7 cellular contexts compared by ENCODE assay signal in the genomic region with DNA sequence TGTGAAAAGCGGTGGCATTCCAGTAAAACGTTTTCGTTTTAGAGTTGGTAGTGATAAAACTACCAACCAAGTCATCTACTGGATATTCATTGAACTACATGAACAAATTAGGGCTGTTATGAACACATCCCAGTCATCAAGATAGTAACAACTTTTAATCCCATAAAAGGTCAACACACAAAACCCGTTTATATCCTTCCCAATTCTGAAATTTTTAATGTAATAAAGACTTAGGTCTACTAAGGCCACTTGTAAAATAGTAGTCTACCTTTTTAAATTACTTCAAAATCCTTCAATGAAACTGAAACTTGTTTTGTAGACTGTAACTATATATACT. TPM values are rescaled to one million over a fixed set of nuclear protein-coding genes. Genes with fewer than 3 reads are reported as not detected.
DNase-seq lines count a peak whose midpoint lies in the region; FAIRE-seq and TF ChIP-seq lines count a peak whose summit lies in the region.

No MANE protein-coding gene starts in this region.

- DNase-seq in HAP-1 (ENCODE audit: low spot score in 2 of 2) (no peak), SK-N-MC (ENCODE audit: low read depth, low spot score) (no peak), fibroblast of mammary gland (ENCODE audit: low read depth) (peak; percentile 6), small intestine (peak; percentile 12), NCI-H2171 treated with DMSO at 0.1 percent for 48 hours (lab: John Stamatoyannopoulos, UW) (no peak), UCSD-AML1 (lab: John Stamatoyannopoulos, UW; ENCODE audit: unreplicated experiment) (no peak)
- no peak for DNase-seq in stimulated activated CD4-positive, alpha-beta T cell treated with anti-CD3 and anti-CD28 coated beads, Interleukin-12 subunit alpha, Interleukin-12 subunit beta, amount 100 ng/mL, for 4 hours

- no peaks in the 10 kb centered on the region for H3K27me3 ChIP-seq in HAP-1 (ENCODE audit: low read depth)
- H3K27me3 ChIP-seq in small intestine (ENCODE audit: control insufficient read depth in 2 of 2, insufficient read depth in 2 of 2, low read length in 2 of 2), result no peaks in the 10 kb centered on the region

- 10 to 41% (median 23%) methylated on average over 4 of the region's 4 CpGs for WGBS in small intestine, 3 donors

- no peak for TF ChIP-seq CTCF in fibroblast of mammary gland (conservative IDR thresholded peaks at IDR 0.05; ENCODE audit: control insufficient read depth, insufficient read depth, low read depth, low read length)

- H3K27ac ChIP-seq in SK-N-MC, result no peak overlapping the region
- H3K27ac ChIP-seq in small intestine (ENCODE audit: low read depth in 1 of 2, low read length in 1 of 2), result no peak overlapping the region

- peak overlapping the region; percentile 90 for H3K9ac ChIP-seq in SK-N-MC (ENCODE audit: insufficient read length)

- H3K36me3 ChIP-seq in HAP-1 (replicated peaks) (peaks cover 19% of the 10 kb centered on the region), SK-N-MC (ENCODE audit: insufficient read depth, low read length) (peaks cover 12% of the 10 kb centered on the region), small intestine (ENCODE audit: control insufficient read depth in 2 of 2, insufficient read depth in 2 of 2, low read length in 2 of 2) (peaks cover 0 to 2% of the 10 kb centered on the region in 2 donors)

- H3K9me3 ChIP-seq in HAP-1 (no peaks in the 10 kb centered on the region), SK-N-MC (ENCODE audit: low read depth, low read length) (no peaks in the 10 kb centered on the region), small intestine (ENCODE audit: control insufficient read depth, low read depth) (no peaks in the 10 kb centered on the region)

- in situ Hi-C loops in HAP-1 (cut with MboI; ENCODE audit: low sequenced_read_pairs), result no loop called here

- H3K4me3 ChIP-seq in HAP-1 (peak overlapping the region; percentile 72), SK-N-MC (peak overlapping the region; percentile 89), fibroblast of mammary gland (ENCODE audit: control insufficient read depth, low read depth, low read length) (peak overlapping the region; percentile 93), small intestine (ENCODE audit: low read depth in 1 of 2, low read length in 2 of 2) (peak overlapping the region in 1 of 2 donors; percentile 68)

- no peak for FAIRE-seq in small intestine (lab: Jason Lieb, UNC)

- peaks cover 14% of the 10 kb centered on the region for H3K4me1 ChIP-seq in HAP-1
- peaks cover 0 to 2% of the 10 kb centered on the region in 2 donors for H3K4me1 ChIP-seq in small intestine (ENCODE audit: control insufficient read depth in 2 of 2, insufficient read depth in 1 of 2, low read depth in 1 of 2, low read length in 1 of 2)

RNA-seq across cellular contexts. Expression of gene ATAD1, which starts 1.2 kb away (rescaled TPM):
- polyA plus RNA-seq in small intestine, result 10 to 100 TPM in 1 of 3 donors, 1 to 10 TPM in 2; 5.1 to 17.5 (median 5.4) TPM

RNA-seq across cellular contexts. Expression of gene KLLN, which starts 46.5 kb away (rescaled TPM):
- under 1 TPM in 2 of 3 donors, not detected in 1; 0.27 to 0.55 TPM for polyA plus RNA-seq in small intestine

RNA-seq across cellular contexts. Expression of gene PTEN, which starts 46.6 kb away (rescaled TPM):
- 10 to 100 TPM; 18.8 to 30.5 (median 24.8) TPM for polyA plus RNA-seq in small intestine

Comparison
In these comparisons a context has a peak if more than half of its experiments do, and no peak if none do; other contexts are left out.
1. DNase-seq: peak in fibroblast of mammary gland (single experiment) and small intestine (single experiment); none in HAP-1 (0 of 2), SK-N-MC (single experiment), NCI-H2171 treated with DMSO at 0.1 percent for 48 hours (single experiment), stimulated activated CD4-positive, alpha-beta T cell treated with anti-CD3 and anti-CD28 coated beads, Interleukin-12 subunit alpha, Interleukin-12 subunit beta, amount 100 ng/mL, for 4 hours (single experiment) and UCSD-AML1 (single experiment).